Comparison of ENCODE assay signal across 19 cellular contexts in genomic region chr9:68751556-68751955, GRCh38. TPM values are rescaled to one million over a fixed set of nuclear protein-coding genes. Genes with fewer than 3 reads are reported as not detected.
"Had no signal": no experiment of that assay in that cellular context is flagged by ENCODE, and none has a peak within 500 bp of the region (broad histone marks: within the 10 kb centered on the region; RNA-seq: fewer than 3 reads in every experiment).

No MANE protein-coding gene starts in this region.

- H3K27ac ChIP-seq: ascending aorta, body of pancreas had no signal

- DNase-seq: activated CD4-positive, alpha-beta T cell treated with anti-CD3 and anti-CD28 coated beads for 48 hours; activated CD4-positive, alpha-beta T cell treated with anti-CD3 and anti-CD28 coated beads, Interleukin-2, amount 50 U/mL, for 4 hours; activated CD4-positive, CD25-positive, alpha-beta regulatory T cell treated with anti-CD3 and anti-CD28 coated beads, Interleukin-2, amount 50 U/mL, for 72 hours; activated CD8-positive, alpha-beta memory T cell treated with anti-CD3 and anti-CD28 coated beads, Interleukin-2, amount 10 ng/mL, durations not matched to agents 7 days and 5 days; activated effector memory CD4-positive, alpha-beta T cell treated with Interleukin-2 at 50 U/mL for 16 hours; activated naive CD4-positive, alpha-beta T cell; activated T-cell treated with anti-CD3 and anti-CD28 coated beads, Interleukin-2, amount 50 U/mL, for 24 hours; amniotic stem cell; body of pancreas; MG63; MV-4-11; NCI-H1092 treated with DMSO at 0.1 percent for 48 hours; NCI-H1436; NCI-H187; NCI-H510A treated with DMSO at 0.1 percent for 48 hours; NK-92 treated with Interleukin-12 subunit alpha and Interleukin-12 subunit beta, amount 100 ng/mL, for 24 hours; PC-3; SHP77 had no signal

- H3K27me3 ChIP-seq: ascending aorta, body of pancreas, MG63 had no signal

- H3K4me1 ChIP-seq: ascending aorta had no signal

- H3K9me3 ChIP-seq: ascending aorta, body of pancreas, MG63 had no signal

- H3K4me3 ChIP-seq: ascending aorta, body of pancreas, MG63 had no signal

- H3K36me3 ChIP-seq: ascending aorta, MG63 had no signal

RNA-seq across cellular contexts. Expression of gene PIP5K1B, which starts 46.5 kb away (rescaled TPM):
- total RNA-seq: PC-3 had no signal
